In the genomic region with DNA sequence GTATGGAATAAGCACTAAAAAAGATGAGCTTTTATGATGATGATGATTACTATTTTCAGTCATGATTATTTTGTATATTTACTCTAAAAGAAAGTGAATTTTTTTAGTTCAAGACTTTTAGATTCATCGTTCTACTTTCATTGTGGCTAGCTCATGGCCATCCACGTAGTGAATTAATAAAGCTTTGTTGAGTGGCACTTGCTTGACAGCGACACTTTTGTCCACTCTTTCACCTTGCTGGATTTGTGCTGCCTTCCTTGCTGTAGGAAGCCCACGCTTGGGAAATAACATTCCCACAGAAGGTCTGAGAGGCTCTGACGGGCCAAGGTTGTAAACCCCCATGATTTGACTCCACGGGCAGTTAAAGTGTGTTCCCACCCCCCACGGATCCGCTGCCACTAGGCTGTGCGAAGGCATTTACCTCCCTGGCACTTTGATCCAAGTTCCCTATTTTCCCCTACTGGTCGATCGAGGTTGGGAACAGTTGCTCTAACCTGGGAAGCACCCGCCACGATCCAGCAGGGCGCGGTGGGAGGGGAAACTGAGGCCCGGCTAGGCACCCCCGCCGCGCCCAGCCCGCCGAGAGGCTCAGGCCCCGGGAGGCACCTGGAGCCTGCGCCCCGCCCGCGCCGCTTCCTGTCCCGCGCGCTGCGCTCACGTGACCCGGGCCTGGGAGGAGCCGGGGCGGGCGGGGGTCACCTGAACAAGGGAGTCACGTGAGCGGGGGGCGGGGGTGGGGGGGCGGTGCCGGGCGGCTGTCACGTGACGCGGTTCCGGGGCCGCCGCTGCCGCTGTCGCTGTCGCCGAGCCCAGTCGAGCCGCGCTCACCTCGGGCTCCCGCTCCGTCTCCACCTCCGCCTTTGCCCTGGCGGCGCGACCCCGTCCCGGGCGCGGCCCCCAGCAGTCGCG, we compare ENCODE assay signal across 1 cellular context.
A peak's percentile ranks its signal among the peaks of the same experiment; 100 is the strongest.
TF ChIP-seq lines count a peak whose summit lies in the region.

A gene with protein sequence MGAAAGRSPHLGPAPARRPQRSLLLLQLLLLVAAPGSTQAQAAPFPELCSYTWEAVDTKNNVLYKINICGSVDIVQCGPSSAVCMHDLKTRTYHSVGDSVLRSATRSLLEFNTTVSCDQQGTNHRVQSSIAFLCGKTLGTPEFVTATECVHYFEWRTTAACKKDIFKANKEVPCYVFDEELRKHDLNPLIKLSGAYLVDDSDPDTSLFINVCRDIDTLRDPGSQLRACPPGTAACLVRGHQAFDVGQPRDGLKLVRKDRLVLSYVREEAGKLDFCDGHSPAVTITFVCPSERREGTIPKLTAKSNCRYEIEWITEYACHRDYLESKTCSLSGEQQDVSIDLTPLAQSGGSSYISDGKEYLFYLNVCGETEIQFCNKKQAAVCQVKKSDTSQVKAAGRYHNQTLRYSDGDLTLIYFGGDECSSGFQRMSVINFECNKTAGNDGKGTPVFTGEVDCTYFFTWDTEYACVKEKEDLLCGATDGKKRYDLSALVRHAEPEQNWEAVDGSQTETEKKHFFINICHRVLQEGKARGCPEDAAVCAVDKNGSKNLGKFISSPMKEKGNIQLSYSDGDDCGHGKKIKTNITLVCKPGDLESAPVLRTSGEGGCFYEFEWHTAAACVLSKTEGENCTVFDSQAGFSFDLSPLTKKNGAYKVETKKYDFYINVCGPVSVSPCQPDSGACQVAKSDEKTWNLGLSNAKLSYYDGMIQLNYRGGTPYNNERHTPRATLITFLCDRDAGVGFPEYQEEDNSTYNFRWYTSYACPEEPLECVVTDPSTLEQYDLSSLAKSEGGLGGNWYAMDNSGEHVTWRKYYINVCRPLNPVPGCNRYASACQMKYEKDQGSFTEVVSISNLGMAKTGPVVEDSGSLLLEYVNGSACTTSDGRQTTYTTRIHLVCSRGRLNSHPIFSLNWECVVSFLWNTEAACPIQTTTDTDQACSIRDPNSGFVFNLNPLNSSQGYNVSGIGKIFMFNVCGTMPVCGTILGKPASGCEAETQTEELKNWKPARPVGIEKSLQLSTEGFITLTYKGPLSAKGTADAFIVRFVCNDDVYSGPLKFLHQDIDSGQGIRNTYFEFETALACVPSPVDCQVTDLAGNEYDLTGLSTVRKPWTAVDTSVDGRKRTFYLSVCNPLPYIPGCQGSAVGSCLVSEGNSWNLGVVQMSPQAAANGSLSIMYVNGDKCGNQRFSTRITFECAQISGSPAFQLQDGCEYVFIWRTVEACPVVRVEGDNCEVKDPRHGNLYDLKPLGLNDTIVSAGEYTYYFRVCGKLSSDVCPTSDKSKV (N-terminal part only) (plus strand): TSS at position 788 of the 909 bp plus-strand sequence. CDS start 165 bp downstream, outside the sequence.

TF ChIP-seq in GM12878, 131 proteins besides CTCF, POLR2A, EP300 and RAD21 (continued from another document):
- peak; percentile 72; the same call in 1 of the 2 replicates for TF ChIP-seq GATAD2B (conservative IDR thresholded peaks at IDR 0.05; ENCODE audit: low read depth)
- no peak for TF ChIP-seq IRF4 (IDR thresholded peaks at IDR 0.05; ENCODE audit: low read depth, low read length)
- TF ChIP-seq MYC (IDR thresholded peaks at IDR 0.05; ENCODE audit: insufficient read depth, insufficient read length, insufficient replicate concordance, low read length, severe bottlenecking), result no peak
- TF ChIP-seq, protein P1, sequence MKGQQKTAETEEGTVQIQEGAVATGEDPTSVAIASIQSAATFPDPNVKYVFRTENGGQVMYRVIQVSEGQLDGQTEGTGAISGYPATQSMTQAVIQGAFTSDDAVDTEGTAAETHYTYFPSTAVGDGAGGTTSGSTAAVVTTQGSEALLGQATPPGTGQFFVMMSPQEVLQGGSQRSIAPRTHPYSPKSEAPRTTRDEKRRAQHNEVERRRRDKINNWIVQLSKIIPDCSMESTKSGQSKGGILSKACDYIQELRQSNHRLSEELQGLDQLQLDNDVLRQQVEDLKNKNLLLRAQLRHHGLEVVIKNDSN (IDR thresholded peaks at IDR 0.05; ENCODE audit: borderline replicate concordance, extremely low read length, insufficient read depth, low read depth, low read length), result peak; percentile 94
- TF ChIP-seq, protein P2, sequence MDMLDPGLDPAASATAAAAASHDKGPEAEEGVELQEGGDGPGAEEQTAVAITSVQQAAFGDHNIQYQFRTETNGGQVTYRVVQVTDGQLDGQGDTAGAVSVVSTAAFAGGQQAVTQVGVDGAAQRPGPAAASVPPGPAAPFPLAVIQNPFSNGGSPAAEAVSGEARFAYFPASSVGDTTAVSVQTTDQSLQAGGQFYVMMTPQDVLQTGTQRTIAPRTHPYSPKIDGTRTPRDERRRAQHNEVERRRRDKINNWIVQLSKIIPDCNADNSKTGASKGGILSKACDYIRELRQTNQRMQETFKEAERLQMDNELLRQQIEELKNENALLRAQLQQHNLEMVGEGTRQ (IDR thresholded peaks at IDR 0.05; ENCODE audit: borderline replicate concordance, low read depth, low read length), result peak; percentile 84
- TF ChIP-seq RELA (IDR thresholded peaks at IDR 0.05; ENCODE audit: borderline replicate concordance, partially characterized antibody), result peak; percentile 25
- TF ChIP-seq, protein P3, sequence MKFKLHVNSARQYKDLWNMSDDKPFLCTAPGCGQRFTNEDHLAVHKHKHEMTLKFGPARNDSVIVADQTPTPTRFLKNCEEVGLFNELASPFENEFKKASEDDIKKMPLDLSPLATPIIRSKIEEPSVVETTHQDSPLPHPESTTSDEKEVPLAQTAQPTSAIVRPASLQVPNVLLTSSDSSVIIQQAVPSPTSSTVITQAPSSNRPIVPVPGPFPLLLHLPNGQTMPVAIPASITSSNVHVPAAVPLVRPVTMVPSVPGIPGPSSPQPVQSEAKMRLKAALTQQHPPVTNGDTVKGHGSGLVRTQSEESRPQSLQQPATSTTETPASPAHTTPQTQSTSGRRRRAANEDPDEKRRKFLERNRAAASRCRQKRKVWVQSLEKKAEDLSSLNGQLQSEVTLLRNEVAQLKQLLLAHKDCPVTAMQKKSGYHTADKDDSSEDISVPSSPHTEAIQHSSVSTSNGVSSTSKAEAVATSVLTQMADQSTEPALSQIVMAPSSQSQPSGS (IDR thresholded peaks at IDR 0.05; ENCODE audit: low read length), result no peak
- no peak for TF ChIP-seq NFXL1 (IDR thresholded peaks at IDR 0.05; ENCODE audit: borderline replicate concordance)
